In genomic region chr3:196667056-196667844, GRCh38 we compare ENCODE assay signal across 22 cellular contexts. TPM values are rescaled to one million over a fixed set of nuclear protein-coding genes. Genes with fewer than 3 reads are reported as not detected.
"Had no signal": no experiment of that assay in that cellular context is flagged by ENCODE, and none has a peak within 500 bp of the region (broad histone marks: within the 10 kb centered on the region; RNA-seq: fewer than 3 reads in every experiment).

No MANE protein-coding gene starts in this region.

- H3K27me3 ChIP-seq: body of pancreas, cardiac muscle cell, left lung, suprapubic skin, tibial nerve had no signal

- H3K79me2 ChIP-seq: parathyroid adenoma had no signal

- H3K4me1 ChIP-seq: body of pancreas, suprapubic skin had no signal

- H2AFZ ChIP-seq: parathyroid adenoma had no signal

- H3K9ac ChIP-seq: parathyroid adenoma had no signal

- FAIRE-seq: endometrium had no signal

- DNase-seq: activated CD4-positive, alpha-beta T cell treated with anti-CD3 and anti-CD28 coated beads, Interleukin-2, amount 10 ng/mL, durations not matched to agents 7 days and 5 days; activated CD4-positive, CD25-positive, alpha-beta regulatory T cell treated with anti-CD3 and anti-CD28 coated beads, Interleukin-2, amount 50 U/mL, for 72 hours; activated CD8-positive, alpha-beta T cell treated with anti-CD3 and anti-CD28 coated beads, Interleukin-2, amount 10 ng/mL, durations not matched to agents 7 days and 5 days; activated gamma-delta T cell treated with Interleukin-2 at 50 U/mL for 16 hours; anterior cingulate cortex; body of pancreas; effector CD4-positive, alpha-beta T cell; left lung; naive thymus-derived CD8-positive, alpha-beta T cell; nucleus accumbens; right cardiac atrium; stimulated activated CD4-positive, alpha-beta T cell treated with anti-CD3 and anti-CD28 coated beads, Interleukin-1b, Interleukin-23, amount 100 ng/mL, for 48 hours; stimulated activated naive CD8-positive, alpha-beta T cell treated with anti-CD3 and anti-CD28 coated beads, Interleukin-15, amount 100 ng/mL, for 72 hours had no signal

- H3K27ac Mint-ChIP-seq: activated CD4-positive, alpha-beta T cell treated with anti-CD3 and anti-CD28 coated beads, Interleukin-2, amount 10 ng/mL, durations not matched to agents 7 days and 5 days; activated CD8-positive, alpha-beta T cell treated with anti-CD3 and anti-CD28 coated beads, Interleukin-2, amount 10 ng/mL, durations not matched to agents 7 days and 5 days; activated T-helper 1 cell treated with anti-CD3 and anti-CD28 coated beads, Interleukin-12 subunit alpha, Interleukin-12 subunit beta, Interleukin-2, Interleukin-4 antibody, amounts not matched to agents 30 ng/mL and 10 ng/mL and 1 ng/mL, durations not matched to agents 14 hours and 24 hours and 36 hours had no signal

- H3K9me3 Mint-ChIP-seq: activated CD4-positive, alpha-beta T cell treated with anti-CD3 and anti-CD28 coated beads, Interleukin-2, amount 10 ng/mL, durations not matched to agents 7 days and 5 days; activated naive CD4-positive, alpha-beta T cell treated with anti-CD3 and anti-CD28 coated beads, Interleukin-2, amount 50 U/mL, for 24 hours; activated T-helper 1 cell treated with anti-CD3 and anti-CD28 coated beads, Interleukin-12 subunit alpha, Interleukin-12 subunit beta, Interleukin-2, Interleukin-4 antibody, amounts not matched to agents 30 ng/mL and 10 ng/mL and 1 ng/mL, durations not matched to agents 14 hours and 24 hours and 36 hours; naive thymus-derived CD8-positive, alpha-beta T cell; stimulated activated naive CD8-positive, alpha-beta T cell treated with anti-CD3 and anti-CD28 coated beads, Interleukin-15, amount 100 ng/mL, for 72 hours had no signal

- H3K4me3 ChIP-seq: body of pancreas, cardiac muscle cell, left lung, lung, skin epidermis, suprapubic skin, tibial nerve had no signal

- ATAC-seq: activated CD8-positive, alpha-beta T cell treated with anti-CD3 and anti-CD28 coated beads, Interleukin-2, amount 10 ng/mL, durations not matched to agents 7 days and 5 days; body of pancreas; left lung; naive thymus-derived CD8-positive, alpha-beta T cell; right cardiac atrium; stimulated activated naive CD8-positive, alpha-beta T cell treated with anti-CD3 and anti-CD28 coated beads, Interleukin-15, amount 100 ng/mL, for 72 hours had no signal

- H3K4me3 Mint-ChIP-seq: activated CD4-positive, alpha-beta T cell treated with anti-CD3 and anti-CD28 coated beads, Interleukin-2, amount 10 ng/mL, durations not matched to agents 7 days and 5 days; activated CD8-positive, alpha-beta T cell treated with anti-CD3 and anti-CD28 coated beads, Interleukin-2, amount 10 ng/mL, durations not matched to agents 7 days and 5 days; activated naive CD4-positive, alpha-beta T cell treated with anti-CD3 and anti-CD28 coated beads, Interleukin-2, amount 50 U/mL, for 24 hours; activated T-helper 1 cell treated with anti-CD3 and anti-CD28 coated beads, Interleukin-12 subunit alpha, Interleukin-12 subunit beta, Interleukin-2, Interleukin-4 antibody, amounts not matched to agents 30 ng/mL and 10 ng/mL and 1 ng/mL, durations not matched to agents 14 hours and 24 hours and 36 hours; naive thymus-derived CD8-positive, alpha-beta T cell; stimulated activated naive CD8-positive, alpha-beta T cell treated with anti-CD3 and anti-CD28 coated beads, Interleukin-15, amount 100 ng/mL, for 72 hours had no signal

- H3K9me3 ChIP-seq: body of pancreas, left lung, suprapubic skin, tibial nerve had no signal

- H3K27ac ChIP-seq: body of pancreas, cardiac muscle cell, left lung, parathyroid adenoma, skin epidermis, suprapubic skin had no signal

- H3K27me3 Mint-ChIP-seq: activated CD4-positive, alpha-beta T cell treated with anti-CD3 and anti-CD28 coated beads, Interleukin-2, amount 10 ng/mL, durations not matched to agents 7 days and 5 days; activated naive CD4-positive, alpha-beta T cell treated with anti-CD3 and anti-CD28 coated beads, Interleukin-2, amount 50 U/mL, for 24 hours; naive thymus-derived CD8-positive, alpha-beta T cell had no signal

- H3K36me3 ChIP-seq: cardiac muscle cell, suprapubic skin, tibial nerve had no signal

- H3K36me3 Mint-ChIP-seq: activated naive CD4-positive, alpha-beta T cell treated with anti-CD3 and anti-CD28 coated beads, Interleukin-2, amount 50 U/mL, for 24 hours had no signal

RNA-seq across cellular contexts. Expression of gene NRROS, which starts 27.8 kb away (rescaled TPM):
- polyA plus RNA-seq: cardiac muscle cell had no signal
